Comparison of ENCODE assay signal across 8 cellular contexts in genomic region chr22:38570841-38571364, GRCh38. TPM values are rescaled to one million over a fixed set of nuclear protein-coding genes. Genes with fewer than 3 reads are reported as not detected.
A peak's percentile ranks its signal among the peaks of the same experiment; 100 is the strongest.
DNase-seq lines count a peak whose midpoint lies in the region; ATAC-seq and TF ChIP-seq lines count a peak whose summit lies in the region.

No MANE protein-coding gene starts in this region.

- ATAC-seq in right lobe of liver (peak; percentile 5 to 15 (median 8)), HG03378 (IDR thresholded peaks at IDR 0.05; ENCODE audit: unreplicated experiment) (no peak), HG03342 (IDR thresholded peaks at IDR 0.05; ENCODE audit: unreplicated experiment) (no peak)

- no peak for TF ChIP-seq POLR2A in right lobe of liver (IDR thresholded peaks at IDR 0.05)

- H3K36me3 ChIP-seq in GM06990 (ENCODE audit: control insufficient read depth, insufficient read depth, low read length) (no peaks in the 10 kb centered on the region), right lobe of liver (no peaks in the 10 kb centered on the region)

- H3K9me3 ChIP-seq in right lobe of liver = no peaks in the 10 kb centered on the region

- H3K4me3 ChIP-seq in GM06990 (replicated peaks; ENCODE audit: low read depth, low read length) = peak overlapping the region; percentile 86
- H3K4me3 ChIP-seq in LNCaP clone FGC (ENCODE audit: low read depth, low read length) = peak overlapping the region; percentile 47
- H3K4me3 ChIP-seq in right lobe of liver = peak overlapping the region; percentile 43 to 60 (median 57)

- TF ChIP-seq CTCF in GM06990 (IDR thresholded peaks at IDR 0.05; ENCODE audit: insufficient read depth, low read length, poor library complexity, severe bottlenecking) = peak; percentile 30
- 0 out of 2 replicates have a peak, but pooled peaks have one; percentile 11 for TF ChIP-seq CTCF in LNCaP clone FGC (IDR thresholded peaks at IDR 0.05; ENCODE audit: control insufficient read depth, extremely low read depth, insufficient read depth)
- no peak for TF ChIP-seq CTCF in right lobe of liver (IDR thresholded peaks at IDR 0.05)

- H3K27ac ChIP-seq in right lobe of liver = no peak overlapping the region

- DNase-seq in GM06990 (ENCODE audit: extremely low read depth, insufficient read length) (no peak), LNCaP clone FGC (ENCODE audit: low read depth) (no peak), dermis blood vessel endothelial cell (peak; percentile 30), right lobe of liver (peak in 1 of 3 donors; percentile 27)
- peak; percentile 37 for DNase-seq in activated CD4-positive, CD25-positive, alpha-beta regulatory T cell treated with anti-CD3 and anti-CD28 coated beads, Interleukin-2, amount 50 U/mL, for 72 hours
- peak in 2 of 3 experiments; percentile 1 to 10 for DNase-seq in stimulated activated CD4-positive, alpha-beta T cell treated with anti-CD3 and anti-CD28 coated beads, TNF-alpha, amount 100 ng/mL, for 4 hours (ENCODE audit: low read depth in 3 of 3)

- peaks cover 0 to 4% (median 0%) of the 10 kb centered on the region in 4 donors for H3K4me1 ChIP-seq in right lobe of liver

- intact Hi-C loops in right lobe of liver (cut with DNase I) = no loop called here

- H3K27me3 ChIP-seq in GM06990 (replicated peaks; ENCODE audit: control insufficient read depth, insufficient read depth, low read length) (no peaks in the 10 kb centered on the region), right lobe of liver (no peaks in the 10 kb centered on the region)

- WGBS in right lobe of liver (ENCODE audit: insufficient coverage, low coverage, low lambda C conversion rate, missing lambda C conversion rate) = 4% methylated on average over 12 of the region's 12 CpGs

RNA-seq across cellular contexts. Expression of gene DMC1, which starts 0.9 kb away (rescaled TPM):
- total RNA-seq in dermis blood vessel endothelial cell (0.85 and 1.8 TPM in 2 replicates), right lobe of liver (under 1 TPM in 1 of 6 experiments, not detected in 5; 0.55 TPM)

Comparison
In these comparisons a context has a peak if more than half of its experiments do, and no peak if none do; other contexts are left out.
1. DNase-seq: peak in activated CD4-positive, CD25-positive, alpha-beta regulatory T cell treated with anti-CD3 and anti-CD28 coated beads, Interleukin-2, amount 50 U/mL, for 72 hours (single experiment), dermis blood vessel endothelial cell (single experiment) and stimulated activated CD4-positive, alpha-beta T cell treated with anti-CD3 and anti-CD28 coated beads, TNF-alpha, amount 100 ng/mL, for 4 hours (2 of 3); none in GM06990 (single experiment) and LNCaP clone FGC (single experiment).
2. CTCF ChIP-seq: peak in GM06990 (single experiment) and LNCaP clone FGC (single experiment); none in right lobe of liver (0 of 4).
3. ATAC-seq: peak in right lobe of liver (4 of 4); none in HG03378 (single experiment) and HG03342 (single experiment).
4. Peak in every context shown above with its lines, with median percentiles within 50 percentile points of each other: H3K4me3 ChIP-seq.